Comparison of ENCODE assay signal across 15 cellular contexts in the genomic region with DNA sequence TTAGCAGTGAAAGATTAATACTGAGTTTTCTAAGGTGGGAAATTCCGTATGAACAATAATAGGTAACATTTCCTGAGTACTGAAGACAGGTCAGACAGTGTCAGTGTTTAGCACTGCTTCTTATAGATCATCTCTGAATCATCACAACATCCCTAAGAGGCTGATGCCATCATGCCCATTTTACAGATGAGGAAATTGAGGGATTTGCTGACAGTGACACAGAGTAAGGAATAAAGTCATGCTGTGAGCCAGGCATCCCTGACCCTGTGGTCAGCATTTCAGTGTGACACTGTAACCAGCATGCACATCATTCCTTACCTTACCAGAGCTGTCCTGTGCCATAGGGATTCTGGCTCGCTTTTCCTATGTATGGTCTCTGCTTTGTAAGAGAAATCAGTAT. TPM values are rescaled to one million over a fixed set of nuclear protein-coding genes. Genes with fewer than 3 reads are reported as not detected.
A peak's percentile ranks its signal among the peaks of the same experiment; 100 is the strongest.
DNase-seq lines count a peak whose midpoint lies in the region; ATAC-seq, FAIRE-seq and TF ChIP-seq lines count a peak whose summit lies in the region.
"Had no signal": no experiment of that assay in that cellular context is flagged by ENCODE, and none has a peak within 500 bp of the region (broad histone marks: within the 10 kb centered on the region; RNA-seq: fewer than 3 reads in every experiment).

No MANE protein-coding gene starts in this region.

- in situ Hi-C loops in K562 (cut with MboI) = no loop called here

- H2AK5ac ChIP-seq in H9 (ENCODE audit: insufficient read length, low read length) = no peak overlapping the region

- H3K36me3 ChIP-seq in K562 (ENCODE audit: control insufficient read depth, insufficient read depth, low read length) = peaks cover 13% of the 10 kb centered on the region; the same call in 2 of the 3 replicates

- H2BK15ac ChIP-seq in H9 (ENCODE audit: low read depth, low read length) = no peak overlapping the region

- H3K14ac ChIP-seq in H9 (ENCODE audit: insufficient read depth, low read length) = no peak overlapping the region

- peaks cover 5% of the 10 kb centered on the region for H3K79me1 ChIP-seq in H9 (ENCODE audit: insufficient read depth, low read depth, low read length, poor library complexity, severe bottlenecking)

- TF ChIP-seq EP300 in K562 (IDR thresholded peaks at IDR 0.05; ENCODE audit: low read length) = no peak

- intact Hi-C loops in K562 (cut with micrococcal nuclease) = no loop called here

- no peaks in the 10 kb centered on the region for H3K27me3 ChIP-seq in H9 (ENCODE audit: insufficient read depth, low read length)
- no peaks in the 10 kb centered on the region for H3K27me3 ChIP-seq in K562 (ENCODE audit: control insufficient read depth in 2 of 2, insufficient read depth in 2 of 2, low read length in 2 of 2)

- BruUV-seq in K562 (replicated peaks; lab: Mats Ljungman, UMichigan) = no TSS peak

- peak overlapping the region in 1 of 3 experiments; percentile 63; a peak in 1 of 7 replicates for H3K27ac Mint-ChIP-seq in H9
- H3K27ac Mint-ChIP-seq in osteocyte (ENCODE audit: unreplicated experiment) = no peak overlapping the region
- H3K27ac Mint-ChIP-seq: CD14-positive monocyte; CD8-positive, alpha-beta T cell had no signal

- no peak overlapping the region for H2AFZ ChIP-seq in H9 (ENCODE audit: low read length)
- H2AFZ ChIP-seq in K562 (ENCODE audit: low read depth, low read length) = no peak overlapping the region

- no peaks in the 10 kb centered on the region for H3K27me3 Mint-ChIP-seq in H9 (ENCODE audit: low read depth)
- H3K27me3 Mint-ChIP-seq in osteocyte (ENCODE audit: unreplicated experiment) = no peaks in the 10 kb centered on the region

- no peak overlapping the region for H3K18ac ChIP-seq in H9 (ENCODE audit: insufficient read length, low read depth, low read length)

- CTCF ChIA-PET in K562 (lab: Yijun Ruan, JAX; ENCODE audit: low intra/inter-chr PET ratio) = no interaction called here

- H3K79me2 ChIP-seq in H9 (ENCODE audit: insufficient read depth, low read length) (peaks cover 5% of the 10 kb centered on the region), K562 (ENCODE audit: control insufficient read depth, insufficient read depth, low read length) (peaks cover 10% of the 10 kb centered on the region; the same call in 2 of the 3 replicates)

- no peak overlapping the region for H4K91ac ChIP-seq in H9 (ENCODE audit: insufficient read length, low read depth, low read length)

- H3K23me2 ChIP-seq in H9 (ENCODE audit: insufficient read length, low read depth, low read length, poor library complexity, severe bottlenecking) = no peaks in the 10 kb centered on the region

- H4K8ac ChIP-seq in H9 (replicated peaks; ENCODE audit: insufficient read length, low read depth, low read length) = no peak overlapping the region

- no peak overlapping the region for H3K56ac ChIP-seq in H9 (ENCODE audit: insufficient read length, low read depth, low read length)

- FAIRE-seq in RCC 7860 (lab: Jason Lieb, UNC) (no peak), K562 (lab: Jason Lieb, UNC) (no peak)
- FAIRE-seq: D721Med had no signal

- TF ChIP-seq POLR2A in K562 (conservative IDR thresholded peaks at IDR 0.05) = no peak

- no peak overlapping the region for H3K4me3 ChIP-seq in K562

- peaks cover 9 to 25% (median 10%) of the 10 kb centered on the region in 3 experiments for H3K36me3 Mint-ChIP-seq in H9 (ENCODE audit: insufficient read depth in 1 of 3, low read depth in 3 of 3)
- peaks cover 50% of the 10 kb centered on the region for H3K36me3 Mint-ChIP-seq in osteocyte (ENCODE audit: unreplicated experiment)
- H3K36me3 Mint-ChIP-seq: CD8-positive, alpha-beta T cell had no signal

- H3K4me1 ChIP-seq in H9 (ENCODE audit: insufficient read depth, low read length) = peaks cover 4% of the 10 kb centered on the region
- no peaks in the 10 kb centered on the region; a peak in 2 of 5 replicates for H3K4me1 ChIP-seq in K562 (replicated peaks in 1 of 2; ENCODE audit: control insufficient read depth in 2 of 2, insufficient read depth in 2 of 2, low read length in 2 of 2)

- H3K9me1 ChIP-seq in K562 (ENCODE audit: control insufficient read depth, insufficient read depth, low read length) = no peaks in the 10 kb centered on the region

- H2BK120ac ChIP-seq in H9 (ENCODE audit: low read depth, low read length, poor library complexity, severe bottlenecking) = no peak overlapping the region

- H3K27ac ChIP-seq in H9 (ENCODE audit: insufficient read length, low read depth, low read length) (no peak overlapping the region), K562 (ENCODE audit: extremely low read depth, low read depth, low read length) (no peak overlapping the region)
- H3K27ac ChIP-seq: HL-60 had no signal

- H4K20me1 ChIP-seq in H9 (ENCODE audit: control insufficient read depth, insufficient read depth, insufficient read length) (no peaks in the 10 kb centered on the region), K562 (replicated peaks; ENCODE audit: control insufficient read depth, insufficient read depth, low read length) (no peaks in the 10 kb centered on the region)

- no peak overlapping the region for H3K4me3 Mint-ChIP-seq in H9
- H3K4me3 Mint-ChIP-seq in osteocyte (ENCODE audit: unreplicated experiment) = no peak overlapping the region
- H3K4me3 Mint-ChIP-seq: CD14-positive monocyte; CD8-positive, alpha-beta T cell had no signal

- H3K4me2 ChIP-seq in H9 (ENCODE audit: insufficient read depth, insufficient read length, low read length) (no peak overlapping the region), K562 (ENCODE audit: insufficient read depth, low read length) (no peak overlapping the region)

- no peak for ATAC-seq in K562
- ATAC-seq: CD8-positive, alpha-beta T cell; HCT116 had no signal

- H3K9me3 Mint-ChIP-seq in H9 (no peaks in the 10 kb centered on the region), osteocyte (ENCODE audit: unreplicated experiment) (no peaks in the 10 kb centered on the region)
- H3K9me3 Mint-ChIP-seq: CD14-positive monocyte; CD8-positive, alpha-beta T cell had no signal

- no peak overlapping the region for H2BK20ac ChIP-seq in H9 (ENCODE audit: low read depth, low read length, poor library complexity, severe bottlenecking)

- TF ChIP-seq CTCF in H9 (conservative IDR thresholded peaks at IDR 0.05) (no peak), K562 (IDR thresholded peaks at IDR 0.05 in 2 of 3, conservative IDR thresholded peaks at IDR 0.05 in 1 of 3; ENCODE audit: insufficient read depth in 2 of 3, low read depth in 1 of 3, low read length in 3 of 3) (no peak), osteocyte (IDR thresholded peaks at IDR 0.05) (no peak)

- no CpG with 5 or more reads among the region's 2 CpGs for WGBS in H9 (ENCODE audit: extremely low coverage, insufficient read length, low lambda C conversion rate)
- 42% methylated on average over 2 of the region's 2 CpGs for WGBS in K562 (ENCODE audit: insufficient coverage, low coverage, missing lambda C conversion rate)

- no peak overlapping the region for H3T11ph ChIP-seq in H9 (ENCODE audit: low read length)

- H3K9me3 ChIP-seq in H9 (ENCODE audit: control insufficient read depth, low read depth, low read length) (no peaks in the 10 kb centered on the region), K562 (replicated peaks; ENCODE audit: control insufficient read depth, insufficient read depth, low read depth, low read length) (no peaks in the 10 kb centered on the region)

- TF ChIP-seq RAD21 in K562 (CRISPR knock-in tag; conservative IDR thresholded peaks at IDR 0.05 in 1 of 2, IDR thresholded peaks at IDR 0.05 in 1 of 2) = no peak

- H2BK12ac ChIP-seq in H9 (ENCODE audit: insufficient read length, low read depth, low read length) = no peak overlapping the region

- H3K4me1 Mint-ChIP-seq in H9 = peaks cover 19% of the 10 kb centered on the region in 2 experiments
- H3K4me1 Mint-ChIP-seq in osteocyte (ENCODE audit: unreplicated experiment) = peaks cover 50% of the 10 kb centered on the region

- no peak overlapping the region for H3K4ac ChIP-seq in H9 (ENCODE audit: low read depth, low read length)

- DNase-seq in H9 (no peak), RCC 7860 (ENCODE audit: low spot score) (peak; percentile 38), K562 (ENCODE audit: extremely low read depth in 1 of 4, low spot score in 3 of 4) (no peak), osteocyte (ENCODE audit: extremely low spot score, unreplicated experiment) (peak; percentile 11)
- no peak for DNase-seq in activated T-cell treated with anti-CD3 and anti-CD28 coated beads, Interleukin-2, amount 50 U/mL, for 1 hour
- DNase-seq in activated CD4-positive, CD25-positive, alpha-beta regulatory T cell treated with anti-CD3 and anti-CD28 coated beads, Interleukin-2, amount 50 U/mL, for 72 hours = no peak
- DNase-seq: CD8-positive, alpha-beta T cell; COR-L47; DMS153; DND-41; GDM1 had no signal

- H3K9ac ChIP-seq in H9 (ENCODE audit: extremely low read depth, insufficient read length, low read length) = no peak overlapping the region
- H3K9ac ChIP-seq in K562 (ENCODE audit: insufficient read depth in 1 of 2, low read depth in 2 of 2, low read length in 2 of 2) = no peak overlapping the region

- POLR2A ChIA-PET in K562 (lab: Yijun Ruan, JAX) = no interaction called here

- H3K23ac ChIP-seq in H9 (ENCODE audit: insufficient read length, low read depth, low read length) = peak overlapping the region; percentile 52

- peak overlapping the region; percentile 64 for H4K5ac ChIP-seq in H9 (ENCODE audit: insufficient read length, low read depth, low read length)

- H2BK5ac ChIP-seq in H9 (ENCODE audit: insufficient read length, low read length) = no peak overlapping the region

TF ChIP-seq in K562, 482 proteins besides CTCF, POLR2A, EP300 and RAD21 (continues in another document):
- TF ChIP-seq NR1H2 (CRISPR knock-in tag; IDR thresholded peaks at IDR 0.05) (no peak), HDAC2 (IDR thresholded peaks at IDR 0.05) (0 out of 2 replicates have a peak, but pooled peaks have one; percentile 27)

RNA-seq across cellular contexts. Expression of a gene that starts 44.5 kb away (rescaled TPM):
- 78.3 and 79.4 TPM in 2 replicates for total RNA-seq in H9 (2021)
- 163 and 217 TPM in 2 replicates for total RNA-seq in K562 (2011; cell fraction: chromatin; rRNA removed; ENCODE audit: low replicate concordance)
- 76.1 and 78.2 TPM in 2 replicates for total RNA-seq in K562 (2011; cell fraction: nucleolus; rRNA removed)
- total RNA-seq in K562 (2011; cell fraction: nucleoplasm; rRNA removed) = 82.8 and 97.2 TPM in 2 replicates
- 13.3 and 16.5 TPM in 2 replicates for total RNA-seq in K562 (2014; rRNA removed)
- total RNA-seq in K562 (2014; rRNA removed; fragmentation: Illumina TruSeq; extraction: Trizol) = 11.7 and 13.4 TPM in 2 replicates
- 13.8 and 18.3 TPM in 2 replicates for total RNA-seq in K562 (2015; rRNA removed; fragmentation: Illumina TruSeq; extraction: Trizol)
- total RNA-seq in K562 (2021) = 24.4 and 27.5 TPM in 2 replicates
- 26.4 and 28.2 TPM in 2 replicates for polyA plus RNA-seq in K562 (2011; rRNA removed)
- polyA plus RNA-seq in K562 (2011; cell fraction: cytosol; rRNA removed) = 15.2 and 15.5 TPM in 2 replicates
- 89.0 and 97.1 TPM in 2 replicates for polyA plus RNA-seq in K562 (2011; cell fraction: nucleus; rRNA removed)
- 19.8 and 27.2 TPM in 2 replicates for polyA plus RNA-seq in K562 (2012)
- 15.8 and 16.5 TPM in 2 replicates for polyA plus RNA-seq in K562 (2014; fragmentation: Illumina TruSeq; extraction: Trizol)
- 1 to 10 TPM; 1.7 to 2.3 TPM for polyA plus RNA-seq in K562 (2014; fragmentation: Nextera tagmentation; extraction: Ambion mirVana)
- polyA plus RNA-seq in K562 (2014; rRNA removed) = 14.3 and 17.9 TPM in 2 replicates
- 53.9 and 65.5 TPM in 2 replicates for polyA minus RNA-seq in K562 (2011; rRNA and poly(A)+ RNA removed)
- polyA minus RNA-seq in K562 (2011; cell fraction: cytosol; rRNA and poly(A)+ RNA removed) = 19.3 and 20.4 TPM in 2 replicates
- 82.0 and 106 TPM in 2 replicates for polyA minus RNA-seq in K562 (2011; cell fraction: nucleus; rRNA and poly(A)+ RNA removed)
- 294 and 304 TPM in 2 replicates for total RNA-seq in osteocyte

Comparison
In these comparisons a context has a peak if more than half of its experiments do, and no peak if none do; other contexts are left out.
1. DNase-seq: peak in RCC 7860 (single experiment) and osteocyte (single experiment); none in H9 (single experiment), K562 (0 of 4), activated T-cell treated with anti-CD3 and anti-CD28 coated beads, Interleukin-2, amount 50 U/mL, for 1 hour (single experiment) and activated CD4-positive, CD25-positive, alpha-beta regulatory T cell treated with anti-CD3 and anti-CD28 coated beads, Interleukin-2, amount 50 U/mL, for 72 hours (single experiment).